ENCODE assay signal across 15 cellular contexts in genomic region chr2:241188386-241189092, GRCh38. TPM values are rescaled to one million over a fixed set of nuclear protein-coding genes. Genes with fewer than 3 reads are reported as not detected.
A peak's percentile ranks its signal among the peaks of the same experiment; 100 is the strongest.
DNase-seq lines count a peak whose midpoint lies in the region; ATAC-seq and TF ChIP-seq lines count a peak whose summit lies in the region.
"Had no signal": no experiment of that assay in that cellular context is flagged by ENCODE, and none has a peak within 500 bp of the region (broad histone marks: within the 10 kb centered on the region; RNA-seq: fewer than 3 reads in every experiment).

TSS of gene ANO7 (plus strand) at chr2:241188677. CDS start at chr2:241190064, 1,387 bp downstream.

- no peaks in the 10 kb centered on the region for H3K9me3 ChIP-seq in mucosa of stomach (ENCODE audit: control insufficient read depth, low read length)

- no peaks in the 10 kb centered on the region for H3K36me3 ChIP-seq in mucosa of stomach (ENCODE audit: control insufficient read depth, insufficient read depth, low read length)

- no peak within 1 kb of the TSS for H3K4me3 Mint-ChIP-seq in brain
- H3K4me3 Mint-ChIP-seq: activated naive CD8-positive, alpha-beta T cell; CD4-positive, CD25-positive, alpha-beta regulatory T cell had no signal

- no peaks in the 10 kb centered on the region for H3K27me3 ChIP-seq in mucosa of stomach (ENCODE audit: control insufficient read depth, insufficient read depth, low read length)

- peaks cover 36% of the 10 kb centered on the region for H3K4me1 ChIP-seq in mucosa of stomach (ENCODE audit: control insufficient read depth, insufficient read depth, low read length)

- no peak for ATAC-seq in GM18907 (IDR thresholded peaks at IDR 0.05; ENCODE audit: unreplicated experiment)
- no peak for ATAC-seq in HG03135 (IDR thresholded peaks at IDR 0.05; ENCODE audit: unreplicated experiment)
- ATAC-seq in GM21737 (IDR thresholded peaks at IDR 0.05; ENCODE audit: unreplicated experiment), result no peak

- H3K9ac ChIP-seq in mucosa of stomach (ENCODE audit: low read length), result peak within 1 kb of the TSS; percentile 90

- peaks cover 5% of the 10 kb centered on the region for H3K4me1 Mint-ChIP-seq in brain
- H3K4me1 Mint-ChIP-seq: CD4-positive, CD25-positive, alpha-beta regulatory T cell had no signal

- no peaks in the 10 kb centered on the region for H3K9me3 Mint-ChIP-seq in brain
- H3K9me3 Mint-ChIP-seq: CD4-positive, CD25-positive, alpha-beta regulatory T cell had no signal

- no peak for TF ChIP-seq CTCF in brain (conservative IDR thresholded peaks at IDR 0.05)

- DNase-seq in D341Med (ENCODE audit: low spot score) (peak; percentile 32), NCI-H1048 (lab: John Stamatoyannopoulos, UW) (peak; percentile 70), HuH-7.5 (ENCODE audit: low spot score) (no peak)
- DNase-seq: caudate nucleus; CD4-positive, CD25-positive, alpha-beta regulatory T cell; head of caudate nucleus; NCI-H774; WERI-Rb-1 had no signal

- H3K27ac Mint-ChIP-seq in brain, result peak within 1 kb of the TSS in 3 of 5 experiments; percentile 34 to 81 (median 43)
- H3K27ac Mint-ChIP-seq: activated naive CD8-positive, alpha-beta T cell; CD4-positive, CD25-positive, alpha-beta regulatory T cell had no signal

- H3K36me3 Mint-ChIP-seq in brain, result peaks cover 7% of the 10 kb centered on the region
- H3K36me3 Mint-ChIP-seq: activated naive CD8-positive, alpha-beta T cell had no signal

- H3K4me3 ChIP-seq in mucosa of stomach (ENCODE audit: low read length), result peak within 1 kb of the TSS; percentile 90

- H3K27me3 Mint-ChIP-seq in brain, result no peaks in the 10 kb centered on the region
- H3K27me3 Mint-ChIP-seq: activated naive CD8-positive, alpha-beta T cell; CD4-positive, CD25-positive, alpha-beta regulatory T cell had no signal

RNA-seq across cellular contexts. Expression of gene ANO7, which starts in this region (rescaled TPM):
- 1.3 TPM for polyA plus RNA-seq in brain (ENCODE audit: insufficient read depth, low read depth, low replicate concordance)
- polyA plus RNA-seq: CD4-positive, CD25-positive, alpha-beta regulatory T cell; neural cell had no signal
